Comparison of ENCODE assay signal across 1 cellular context in the genomic region with DNA sequence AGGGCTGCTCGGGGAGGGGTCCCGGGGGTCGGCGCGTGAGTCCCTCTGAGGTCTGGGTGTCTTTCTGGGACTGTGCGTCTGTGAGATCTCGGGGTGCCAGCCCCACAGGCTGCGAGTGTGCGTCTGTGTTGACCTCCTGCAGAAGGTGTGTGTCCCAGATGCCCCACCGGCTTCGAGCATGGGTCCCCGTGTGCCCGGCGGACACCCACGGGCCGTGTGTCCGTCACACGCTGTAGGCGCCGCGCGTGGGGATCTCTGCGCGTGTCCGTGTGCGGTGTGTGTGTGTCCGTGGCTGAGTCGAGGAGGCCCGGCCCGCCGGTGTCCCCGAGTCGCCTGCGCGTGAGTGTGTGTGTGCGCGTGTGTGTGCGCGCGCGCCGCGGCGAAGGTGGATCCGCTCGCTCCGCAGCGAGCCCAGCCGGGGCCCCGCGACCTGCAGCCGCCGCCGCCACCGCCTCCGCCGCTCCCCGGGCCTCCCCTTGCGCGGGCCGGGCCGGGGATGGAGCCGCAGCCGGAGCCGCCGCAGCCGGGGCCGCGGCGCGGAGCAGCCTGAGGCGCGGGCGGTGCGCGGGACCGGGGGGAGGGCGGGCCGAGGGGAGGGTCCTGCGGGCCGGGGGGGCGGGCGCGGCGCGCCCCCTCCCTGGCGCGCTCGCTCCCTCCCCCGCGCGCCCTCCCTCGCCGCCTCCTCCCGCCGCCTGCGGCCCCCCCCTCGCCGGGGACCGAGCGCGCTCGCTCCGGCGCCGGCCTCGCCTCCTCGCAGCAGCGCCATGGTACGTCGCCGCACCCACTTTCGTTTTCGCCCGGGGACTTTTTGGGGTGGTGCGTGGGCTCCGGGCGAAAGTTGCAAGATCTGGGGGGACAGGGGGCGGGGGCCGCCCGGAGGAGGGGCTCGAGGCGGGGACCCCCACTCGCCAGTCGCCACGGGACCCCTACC.
A peak's percentile ranks its signal among the peaks of the same experiment; 100 is the strongest.
TF ChIP-seq lines count a peak whose summit lies in the region.

No MANE protein-coding gene starts in this region.

TF ChIP-seq in K562, 482 proteins besides CTCF, POLR2A, EP300 and RAD21 (continued from another document and continues in another):
- TF ChIP-seq ZNF830 (CRISPR knock-in tag; IDR thresholded peaks at IDR 0.05): no peak
- peak; percentile 59 for TF ChIP-seq TAF1 (IDR thresholded peaks at IDR 0.05; ENCODE audit: control insufficient read depth, extremely low read depth, insufficient read depth, low read length, severe bottlenecking)
- peak; percentile 37; the same call in 1 of the 2 replicates for TF ChIP-seq ZFX (CRISPR knock-in tag; IDR thresholded peaks at IDR 0.05)
- TF ChIP-seq SMC3 (conservative IDR thresholded peaks at IDR 0.05; ENCODE audit: insufficient read depth, low read depth, low read length): no peak
- peak; percentile 79 to 84 for TF ChIP-seq NRF1 (conservative IDR thresholded peaks at IDR 0.05 in 1 of 2, IDR thresholded peaks at IDR 0.05 in 1 of 2)
- TF ChIP-seq ZNF740 (CRISPR knock-in tag; IDR thresholded peaks at IDR 0.05): peak; percentile 71
- TF ChIP-seq ZNF740 (tag; IDR thresholded peaks at IDR 0.05): peak in 1 of 2 experiments; percentile 93; a peak in 2 of 4 replicates
- TF ChIP-seq, protein P1, sequence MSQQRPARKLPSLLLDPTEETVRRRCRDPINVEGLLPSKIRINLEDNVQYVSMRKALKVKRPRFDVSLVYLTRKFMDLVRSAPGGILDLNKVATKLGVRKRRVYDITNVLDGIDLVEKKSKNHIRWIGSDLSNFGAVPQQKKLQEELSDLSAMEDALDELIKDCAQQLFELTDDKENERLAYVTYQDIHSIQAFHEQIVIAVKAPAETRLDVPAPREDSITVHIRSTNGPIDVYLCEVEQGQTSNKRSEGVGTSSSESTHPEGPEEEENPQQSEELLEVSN (IDR thresholded peaks at IDR 0.05; ENCODE audit: borderline replicate concordance in 1 of 2, extremely low read depth in 1 of 2, insufficient read depth in 1 of 2, insufficient read length in 1 of 2, low read depth in 1 of 2, low read length in 1 of 2, poor library complexity in 1 of 2, severe bottlenecking in 1 of 2): peak; percentile 42
- peak; percentile 13; the same call in 1 of the 2 replicates for TF ChIP-seq RB1 (IDR thresholded peaks at IDR 0.05; ENCODE audit: low read depth)
- TF ChIP-seq SIN3A (IDR thresholded peaks at IDR 0.05; ENCODE audit: borderline replicate concordance in 2 of 2, control insufficient read depth in 1 of 2, low read depth in 2 of 2, low read length in 2 of 2): peak in 1 of 2 experiments; percentile 52; a peak in 1 of 4 replicates
- TF ChIP-seq NONO (IDR thresholded peaks at IDR 0.05; ENCODE audit: low read depth in 2 of 2, low read length in 1 of 2): peak; percentile 23 to 25; a peak in 1 of 4 replicates
- TF ChIP-seq, protein P2, sequence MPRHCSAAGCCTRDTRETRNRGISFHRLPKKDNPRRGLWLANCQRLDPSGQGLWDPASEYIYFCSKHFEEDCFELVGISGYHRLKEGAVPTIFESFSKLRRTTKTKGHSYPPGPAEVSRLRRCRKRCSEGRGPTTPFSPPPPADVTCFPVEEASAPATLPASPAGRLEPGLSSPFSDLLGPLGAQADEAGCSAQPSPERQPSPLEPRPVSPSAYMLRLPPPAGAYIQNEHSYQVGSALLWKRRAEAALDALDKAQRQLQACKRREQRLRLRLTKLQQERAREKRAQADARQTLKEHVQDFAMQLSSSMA (CRISPR knock-in tag; IDR thresholded peaks at IDR 0.05): no peak
- TF ChIP-seq TFAM (CRISPR knock-in tag; conservative IDR thresholded peaks at IDR 0.05): no peak
- no peak for TF ChIP-seq RBM15 (IDR thresholded peaks at IDR 0.05; ENCODE audit: insufficient read depth, low read length)
- no peak for TF ChIP-seq PRDM10 (IDR thresholded peaks at IDR 0.05; ENCODE audit: partially characterized antibody)
- no peak for TF ChIP-seq ZSCAN32 (CRISPR knock-in tag; IDR thresholded peaks at IDR 0.05)
- TF ChIP-seq CC2D1A (IDR thresholded peaks at IDR 0.05): no peak
- no peak for TF ChIP-seq ZFP1 (CRISPR knock-in tag; IDR thresholded peaks at IDR 0.05)
- TF ChIP-seq, protein P3, sequence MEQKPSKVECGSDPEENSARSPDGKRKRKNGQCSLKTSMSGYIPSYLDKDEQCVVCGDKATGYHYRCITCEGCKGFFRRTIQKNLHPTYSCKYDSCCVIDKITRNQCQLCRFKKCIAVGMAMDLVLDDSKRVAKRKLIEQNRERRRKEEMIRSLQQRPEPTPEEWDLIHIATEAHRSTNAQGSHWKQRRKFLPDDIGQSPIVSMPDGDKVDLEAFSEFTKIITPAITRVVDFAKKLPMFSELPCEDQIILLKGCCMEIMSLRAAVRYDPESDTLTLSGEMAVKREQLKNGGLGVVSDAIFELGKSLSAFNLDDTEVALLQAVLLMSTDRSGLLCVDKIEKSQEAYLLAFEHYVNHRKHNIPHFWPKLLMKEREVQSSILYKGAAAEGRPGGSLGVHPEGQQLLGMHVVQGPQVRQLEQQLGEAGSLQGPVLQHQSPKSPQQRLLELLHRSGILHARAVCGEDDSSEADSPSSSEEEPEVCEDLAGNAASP (IDR thresholded peaks at IDR 0.05): no peak
- TF ChIP-seq, protein P4, sequence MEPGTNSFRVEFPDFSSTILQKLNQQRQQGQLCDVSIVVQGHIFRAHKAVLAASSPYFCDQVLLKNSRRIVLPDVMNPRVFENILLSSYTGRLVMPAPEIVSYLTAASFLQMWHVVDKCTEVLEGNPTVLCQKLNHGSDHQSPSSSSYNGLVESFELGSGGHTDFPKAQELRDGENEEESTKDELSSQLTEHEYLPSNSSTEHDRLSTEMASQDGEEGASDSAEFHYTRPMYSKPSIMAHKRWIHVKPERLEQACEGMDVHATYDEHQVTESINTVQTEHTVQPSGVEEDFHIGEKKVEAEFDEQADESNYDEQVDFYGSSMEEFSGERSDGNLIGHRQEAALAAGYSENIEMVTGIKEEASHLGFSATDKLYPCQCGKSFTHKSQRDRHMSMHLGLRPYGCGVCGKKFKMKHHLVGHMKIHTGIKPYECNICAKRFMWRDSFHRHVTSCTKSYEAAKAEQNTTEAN (CRISPR knock-in tag; IDR thresholded peaks at IDR 0.05): no peak
- TF ChIP-seq RCOR1 (IDR thresholded peaks at IDR 0.05; ENCODE audit: borderline replicate concordance in 1 of 2, low read depth in 2 of 2, low read length in 2 of 2): peak in 1 of 2 experiments; percentile 15; a peak in 1 of 4 replicates
- TF ChIP-seq PHTF2 (CRISPR knock-in tag; IDR thresholded peaks at IDR 0.05): no peak
- TF ChIP-seq GATAD2B (IDR thresholded peaks at IDR 0.05; ENCODE audit: borderline replicate concordance): peak; percentile 61; the same call in 1 of the 2 replicates
- TF ChIP-seq CTBP1 (IDR thresholded peaks at IDR 0.05; ENCODE audit: borderline replicate concordance): peak; percentile 82
- TF ChIP-seq, protein P5, sequence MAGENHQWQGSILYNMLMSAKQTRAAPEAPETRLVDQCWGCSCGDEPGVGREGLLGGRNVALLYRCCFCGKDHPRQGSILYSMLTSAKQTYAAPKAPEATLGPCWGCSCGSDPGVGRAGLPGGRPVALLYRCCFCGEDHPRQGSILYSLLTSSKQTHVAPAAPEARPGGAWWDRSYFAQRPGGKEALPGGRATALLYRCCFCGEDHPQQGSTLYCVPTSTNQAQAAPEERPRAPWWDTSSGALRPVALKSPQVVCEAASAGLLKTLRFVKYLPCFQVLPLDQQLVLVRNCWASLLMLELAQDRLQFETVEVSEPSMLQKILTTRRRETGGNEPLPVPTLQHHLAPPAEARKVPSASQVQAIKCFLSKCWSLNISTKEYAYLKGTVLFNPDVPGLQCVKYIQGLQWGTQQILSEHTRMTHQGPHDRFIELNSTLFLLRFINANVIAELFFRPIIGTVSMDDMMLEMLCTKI (IDR thresholded peaks at IDR 0.05; ENCODE audit: partially characterized antibody): no peak
- no peak for TF ChIP-seq ZNF3 (CRISPR knock-in tag; IDR thresholded peaks at IDR 0.05)
- no peak for TF ChIP-seq MLLT1 (IDR thresholded peaks at IDR 0.05)
- no peak for TF ChIP-seq CBX2 (IDR thresholded peaks at IDR 0.05; ENCODE audit: insufficient read depth, low read length, poor library complexity, severe bottlenecking)
- no peak for TF ChIP-seq ZKSCAN8 (CRISPR knock-in tag; IDR thresholded peaks at IDR 0.05)
- TF ChIP-seq TSC22D4 (tag; IDR thresholded peaks at IDR 0.05): no peak
- no peak for TF ChIP-seq TRIM24 (IDR thresholded peaks at IDR 0.05)
- TF ChIP-seq HDGF (IDR thresholded peaks at IDR 0.05): no peak
- peak in 1 of 2 experiments; percentile 90; a peak in 2 of 4 replicates for TF ChIP-seq ZNF639 (CRISPR knock-in tag; conservative IDR thresholded peaks at IDR 0.05 in 1 of 2, IDR thresholded peaks at IDR 0.05 in 1 of 2)
- no peak for TF ChIP-seq CBFA2T3 (IDR thresholded peaks at IDR 0.05)
- TF ChIP-seq, protein P6, sequence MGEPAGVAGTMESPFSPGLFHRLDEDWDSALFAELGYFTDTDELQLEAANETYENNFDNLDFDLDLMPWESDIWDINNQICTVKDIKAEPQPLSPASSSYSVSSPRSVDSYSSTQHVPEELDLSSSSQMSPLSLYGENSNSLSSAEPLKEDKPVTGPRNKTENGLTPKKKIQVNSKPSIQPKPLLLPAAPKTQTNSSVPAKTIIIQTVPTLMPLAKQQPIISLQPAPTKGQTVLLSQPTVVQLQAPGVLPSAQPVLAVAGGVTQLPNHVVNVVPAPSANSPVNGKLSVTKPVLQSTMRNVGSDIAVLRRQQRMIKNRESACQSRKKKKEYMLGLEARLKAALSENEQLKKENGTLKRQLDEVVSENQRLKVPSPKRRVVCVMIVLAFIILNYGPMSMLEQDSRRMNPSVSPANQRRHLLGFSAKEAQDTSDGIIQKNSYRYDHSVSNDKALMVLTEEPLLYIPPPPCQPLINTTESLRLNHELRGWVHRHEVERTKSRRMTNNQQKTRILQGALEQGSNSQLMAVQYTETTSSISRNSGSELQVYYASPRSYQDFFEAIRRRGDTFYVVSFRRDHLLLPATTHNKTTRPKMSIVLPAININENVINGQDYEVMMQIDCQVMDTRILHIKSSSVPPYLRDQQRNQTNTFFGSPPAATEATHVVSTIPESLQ (CRISPR knock-in tag; IDR thresholded peaks at IDR 0.05): no peak; the same call in 1 of the 2 replicates
- TF ChIP-seq ZNF212 (CRISPR knock-in tag; IDR thresholded peaks at IDR 0.05): no peak
- TF ChIP-seq GMEB1 (CRISPR knock-in tag; IDR thresholded peaks at IDR 0.05): peak; percentile 80
- TF ChIP-seq ZNF197 (CRISPR knock-in tag; IDR thresholded peaks at IDR 0.05; ENCODE audit: low read depth): no peak
- TF ChIP-seq ZNF274 (IDR thresholded peaks at IDR 0.05; ENCODE audit: borderline replicate concordance, low read depth, low read length): no peak
- TF ChIP-seq ZNF584 (CRISPR knock-in tag; IDR thresholded peaks at IDR 0.05; ENCODE audit: low read depth): no peak
